In the genomic region with DNA sequence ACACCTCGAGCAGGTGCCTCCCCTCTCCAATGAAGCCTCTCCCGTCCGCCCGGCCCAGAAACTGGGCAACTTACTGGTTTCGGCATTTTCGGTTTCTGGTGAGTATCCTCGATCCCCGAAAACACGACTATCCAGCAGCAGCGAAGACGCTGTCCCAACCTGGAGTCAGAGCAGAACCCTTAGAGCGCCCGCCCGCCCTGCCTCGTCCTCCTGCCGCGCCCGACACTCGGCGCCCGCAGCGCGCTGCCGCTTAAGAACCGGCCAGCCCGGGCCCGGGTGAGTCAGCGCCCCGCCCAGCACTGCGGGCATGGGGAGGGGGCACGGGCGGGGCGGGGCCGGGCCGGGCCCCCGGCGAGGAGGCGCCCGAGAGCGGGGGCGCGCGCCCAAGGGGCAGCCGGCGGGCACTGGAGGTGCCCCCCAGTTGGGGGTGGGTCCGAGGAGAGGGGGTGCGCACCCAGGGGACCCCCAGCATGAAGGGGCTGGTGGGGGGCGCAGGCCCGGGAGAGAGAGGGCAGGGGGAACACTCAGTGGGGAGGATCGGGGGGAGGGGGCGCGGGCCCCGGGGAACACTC, we compare ENCODE assay signal across 1 cellular context.
A peak's percentile ranks its signal among the peaks of the same experiment; 100 is the strongest.
TF ChIP-seq lines count a peak whose summit lies in the region.

No MANE protein-coding gene starts in this region.

TF ChIP-seq in K562, 482 proteins besides CTCF, POLR2A, EP300 and RAD21 (continues in another document):
- 0 out of 2 replicates have a peak, but pooled peaks have one; percentile 24 for TF ChIP-seq KLF13 (tag; IDR thresholded peaks at IDR 0.05; ENCODE audit: borderline replicate concordance, low read depth)
- no peak for TF ChIP-seq ARID2 (IDR thresholded peaks at IDR 0.05)
- TF ChIP-seq ZNF174 (CRISPR knock-in tag; IDR thresholded peaks at IDR 0.05): no peak
- TF ChIP-seq ZNF347 (CRISPR knock-in tag; IDR thresholded peaks at IDR 0.05; ENCODE audit: low read depth): no peak
- TF ChIP-seq, protein P1, sequence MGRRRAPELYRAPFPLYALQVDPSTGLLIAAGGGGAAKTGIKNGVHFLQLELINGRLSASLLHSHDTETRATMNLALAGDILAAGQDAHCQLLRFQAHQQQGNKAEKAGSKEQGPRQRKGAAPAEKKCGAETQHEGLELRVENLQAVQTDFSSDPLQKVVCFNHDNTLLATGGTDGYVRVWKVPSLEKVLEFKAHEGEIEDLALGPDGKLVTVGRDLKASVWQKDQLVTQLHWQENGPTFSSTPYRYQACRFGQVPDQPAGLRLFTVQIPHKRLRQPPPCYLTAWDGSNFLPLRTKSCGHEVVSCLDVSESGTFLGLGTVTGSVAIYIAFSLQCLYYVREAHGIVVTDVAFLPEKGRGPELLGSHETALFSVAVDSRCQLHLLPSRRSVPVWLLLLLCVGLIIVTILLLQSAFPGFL (CRISPR knock-in tag; IDR thresholded peaks at IDR 0.05): no peak
- peak; percentile 96 for TF ChIP-seq KDM5B (IDR thresholded peaks at IDR 0.05; ENCODE audit: insufficient replicate concordance, low read depth, low read length)
- no peak for TF ChIP-seq ZNF140 (CRISPR knock-in tag; IDR thresholded peaks at IDR 0.05)
- no peak for TF ChIP-seq CAMTA2 (CRISPR knock-in tag; conservative IDR thresholded peaks at IDR 0.05)
- no peak for TF ChIP-seq SFPQ (IDR thresholded peaks at IDR 0.05; ENCODE audit: low read depth, low read length)
- no peak for TF ChIP-seq TEAD4 (IDR thresholded peaks at IDR 0.05; ENCODE audit: low read length)
- no peak for TF ChIP-seq TEAD4 (CRISPR knock-in tag; IDR thresholded peaks at IDR 0.05; ENCODE audit: borderline replicate concordance)
- no peak for TF ChIP-seq GTF2B (IDR thresholded peaks at IDR 0.05; ENCODE audit: extremely low read depth, insufficient read length)
- TF ChIP-seq ELK1 (CRISPR knock-in tag; IDR thresholded peaks at IDR 0.05): no peak
- no peak for TF ChIP-seq RFX5 (IDR thresholded peaks at IDR 0.05; ENCODE audit: low read depth, low read length)
- TF ChIP-seq, protein P2, sequence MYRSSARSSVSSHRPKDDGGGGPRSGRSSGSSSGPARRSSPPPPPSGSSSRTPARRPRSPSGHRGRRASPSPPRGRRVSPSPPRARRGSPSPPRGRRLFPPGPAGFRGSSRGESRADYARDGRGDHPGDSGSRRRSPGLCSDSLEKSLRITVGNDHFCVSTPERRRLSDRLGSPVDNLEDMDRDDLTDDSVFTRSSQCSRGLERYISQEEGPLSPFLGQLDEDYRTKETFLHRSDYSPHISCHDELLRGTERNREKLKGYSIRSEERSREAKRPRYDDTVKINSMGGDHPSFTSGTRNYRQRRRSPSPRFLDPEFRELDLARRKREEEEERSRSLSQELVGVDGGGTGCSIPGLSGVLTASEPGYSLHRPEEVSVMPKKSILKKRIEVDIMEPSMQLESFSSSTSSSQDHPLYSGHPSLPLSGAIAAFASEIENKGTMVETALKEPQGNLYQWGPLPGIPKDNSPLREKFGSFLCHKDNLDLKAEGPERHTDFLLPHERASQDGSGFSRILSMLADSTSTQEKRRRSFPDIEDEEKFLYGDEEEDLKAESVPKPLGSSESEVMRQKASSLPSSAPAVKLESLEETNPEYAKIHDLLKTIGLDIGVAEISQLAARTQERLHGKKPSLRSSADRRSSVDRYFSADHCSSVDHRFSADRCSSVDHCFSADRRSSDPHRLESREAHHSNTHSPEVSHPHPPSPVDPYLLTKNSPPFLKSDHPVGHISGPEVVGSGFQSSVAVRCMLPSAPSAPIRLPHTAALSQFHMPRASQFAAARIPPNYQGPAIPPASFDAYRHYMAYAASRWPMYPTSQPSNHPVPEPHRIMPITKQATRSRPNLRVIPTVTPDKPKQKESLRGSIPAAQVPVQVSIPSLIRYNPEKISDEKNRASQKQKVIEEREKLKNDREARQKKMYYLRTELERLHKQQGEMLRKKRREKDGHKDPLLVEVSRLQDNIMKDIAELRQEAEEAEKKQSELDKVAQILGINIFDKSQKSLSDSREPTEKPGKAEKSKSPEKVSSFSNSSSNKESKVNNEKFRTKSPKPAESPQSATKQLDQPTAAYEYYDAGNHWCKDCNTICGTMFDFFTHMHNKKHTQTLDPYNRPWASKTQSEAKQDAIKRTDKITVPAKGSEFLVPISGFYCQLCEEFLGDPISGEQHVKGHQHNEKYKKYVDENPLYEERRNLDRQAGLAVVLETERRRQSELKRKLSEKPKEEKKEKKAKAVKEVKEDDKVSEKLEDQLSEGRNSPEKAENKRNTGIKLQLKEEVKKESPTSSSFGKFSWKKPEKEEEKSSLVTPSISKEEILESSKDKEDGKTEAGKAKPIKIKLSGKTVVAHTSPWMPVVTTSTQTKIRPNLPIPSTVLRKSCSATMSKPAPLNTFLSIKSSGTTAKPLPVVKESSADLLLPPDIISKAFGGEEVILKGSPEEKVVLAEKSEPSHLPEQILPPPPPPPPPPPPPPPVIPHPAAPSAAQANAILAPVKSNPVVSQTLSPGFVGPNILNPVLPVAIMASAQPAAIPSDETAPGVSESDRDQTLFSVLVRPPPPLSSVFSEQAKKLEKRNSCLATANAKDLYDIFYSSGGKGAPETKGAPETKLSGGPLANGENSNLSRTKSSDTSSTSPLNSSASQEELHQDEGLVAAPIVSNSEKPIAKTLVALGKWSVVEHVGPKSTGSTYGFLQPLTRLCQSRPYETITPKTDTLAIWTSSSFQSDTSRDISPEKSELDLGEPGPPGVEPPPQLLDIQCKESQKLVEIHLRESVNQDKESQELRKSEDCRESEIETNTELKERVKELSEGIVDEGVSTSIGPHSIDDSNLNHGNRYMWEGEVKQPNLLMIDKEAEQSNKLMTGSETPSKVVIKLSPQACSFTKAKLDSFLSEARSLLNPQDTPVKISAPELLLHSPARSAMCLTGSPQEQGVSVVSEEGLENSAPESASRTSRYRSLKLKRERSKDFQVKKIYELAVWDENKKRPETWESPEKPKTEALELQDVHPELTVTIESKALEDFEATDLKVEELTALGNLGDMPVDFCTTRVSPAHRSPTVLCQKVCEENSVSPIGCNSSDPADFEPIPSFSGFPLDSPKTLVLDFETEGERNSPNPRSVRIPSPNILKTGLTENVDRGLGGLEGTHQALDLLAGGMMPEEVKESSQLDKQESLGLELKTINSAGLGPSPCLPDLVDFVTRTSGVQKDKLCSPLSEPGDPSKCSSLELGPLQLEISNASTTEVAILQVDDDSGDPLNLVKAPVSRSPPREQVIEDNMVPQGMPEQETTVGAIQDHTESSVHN (IDR thresholded peaks at IDR 0.05; ENCODE audit: borderline replicate concordance in 1 of 2, low read depth in 1 of 2): no peak
- TF ChIP-seq ZNF197 (CRISPR knock-in tag; IDR thresholded peaks at IDR 0.05; ENCODE audit: low read depth): no peak
- no peak for TF ChIP-seq PKNOX1 (IDR thresholded peaks at IDR 0.05)
- no peak for TF ChIP-seq IFI16 (CRISPR knock-in tag; IDR thresholded peaks at IDR 0.05)
- TF ChIP-seq NR1H2 (CRISPR knock-in tag; IDR thresholded peaks at IDR 0.05): no peak
- TF ChIP-seq KDM2B (CRISPR knock-in tag; IDR thresholded peaks at IDR 0.05): no peak
- no peak for TF ChIP-seq CREB1 (IDR thresholded peaks at IDR 0.05)
- no peak for TF ChIP-seq CREB1 (CRISPR knock-in tag; IDR thresholded peaks at IDR 0.05)
- no peak for TF ChIP-seq ZNF282 (CRISPR knock-in tag; IDR thresholded peaks at IDR 0.05)
- TF ChIP-seq SOX6 (IDR thresholded peaks at IDR 0.05): no peak
- TF ChIP-seq NFRKB (IDR thresholded peaks at IDR 0.05; ENCODE audit: low read depth): no peak
- TF ChIP-seq RBM15 (IDR thresholded peaks at IDR 0.05; ENCODE audit: insufficient read depth, low read length): no peak
- no peak for TF ChIP-seq ELF2 (CRISPR knock-in tag; IDR thresholded peaks at IDR 0.05)
- TF ChIP-seq FOXA1 (IDR thresholded peaks at IDR 0.05; ENCODE audit: borderline replicate concordance): no peak
- no peak for TF ChIP-seq GATAD2A (IDR thresholded peaks at IDR 0.05)
- TF ChIP-seq BHLHE40 (IDR thresholded peaks at IDR 0.05; ENCODE audit: low read length): peak; percentile 48
- TF ChIP-seq DLX4 (CRISPR knock-in tag; IDR thresholded peaks at IDR 0.05): no peak
- TF ChIP-seq, protein P3, sequence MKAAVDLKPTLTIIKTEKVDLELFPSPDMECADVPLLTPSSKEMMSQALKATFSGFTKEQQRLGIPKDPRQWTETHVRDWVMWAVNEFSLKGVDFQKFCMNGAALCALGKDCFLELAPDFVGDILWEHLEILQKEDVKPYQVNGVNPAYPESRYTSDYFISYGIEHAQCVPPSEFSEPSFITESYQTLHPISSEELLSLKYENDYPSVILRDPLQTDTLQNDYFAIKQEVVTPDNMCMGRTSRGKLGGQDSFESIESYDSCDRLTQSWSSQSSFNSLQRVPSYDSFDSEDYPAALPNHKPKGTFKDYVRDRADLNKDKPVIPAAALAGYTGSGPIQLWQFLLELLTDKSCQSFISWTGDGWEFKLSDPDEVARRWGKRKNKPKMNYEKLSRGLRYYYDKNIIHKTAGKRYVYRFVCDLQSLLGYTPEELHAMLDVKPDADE (conservative IDR thresholded peaks at IDR 0.05; ENCODE audit: control insufficient read depth, low read depth, low read length): peak; percentile 41; the same call in 1 of the 2 replicates
- TF ChIP-seq, protein P4, sequence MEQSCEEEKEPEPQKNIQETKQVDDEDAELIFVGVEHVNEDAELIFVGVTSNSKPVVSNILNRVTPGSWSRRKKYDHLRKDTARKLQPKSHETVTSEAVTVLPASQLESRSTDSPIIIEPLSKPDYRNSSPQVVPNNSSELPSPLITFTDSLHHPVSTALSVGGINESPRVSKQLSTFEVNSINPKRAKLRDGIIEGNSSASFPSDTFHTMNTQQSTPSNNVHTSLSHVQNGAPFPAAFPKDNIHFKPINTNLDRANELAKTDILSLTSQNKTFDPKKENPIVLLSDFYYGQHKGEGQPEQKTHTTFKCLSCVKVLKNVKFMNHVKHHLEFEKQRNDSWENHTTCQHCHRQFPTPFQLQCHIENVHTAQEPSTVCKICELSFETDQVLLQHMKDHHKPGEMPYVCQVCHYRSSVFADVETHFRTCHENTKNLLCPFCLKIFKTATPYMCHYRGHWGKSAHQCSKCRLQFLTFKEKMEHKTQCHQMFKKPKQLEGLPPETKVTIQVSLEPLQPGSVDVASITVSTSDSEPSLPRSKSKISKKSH (CRISPR knock-in tag; IDR thresholded peaks at IDR 0.05): no peak
- TF ChIP-seq E2F3 (CRISPR knock-in tag; IDR thresholded peaks at IDR 0.05): peak; percentile 56; the same call in 1 of the 2 replicates
- peak; percentile 3; the same call in 1 of the 2 replicates for TF ChIP-seq SP1 (CRISPR knock-in tag; IDR thresholded peaks at IDR 0.05)
- TF ChIP-seq MCM2 (IDR thresholded peaks at IDR 0.05; ENCODE audit: low read depth): no peak
- peak; percentile 58 for TF ChIP-seq TAF1 (IDR thresholded peaks at IDR 0.05; ENCODE audit: control insufficient read depth, extremely low read depth, insufficient read depth, low read length, severe bottlenecking)
- peak; percentile 57; the same call in 1 of the 2 replicates for TF ChIP-seq POLR2AphosphoS5 (IDR thresholded peaks at IDR 0.05; ENCODE audit: control insufficient read depth, insufficient read depth, low read depth, low read length)
- TF ChIP-seq ZNF232 (CRISPR knock-in tag; IDR thresholded peaks at IDR 0.05): no peak
- no peak for TF ChIP-seq MCM3 (IDR thresholded peaks at IDR 0.05)
- TF ChIP-seq, protein P5, sequence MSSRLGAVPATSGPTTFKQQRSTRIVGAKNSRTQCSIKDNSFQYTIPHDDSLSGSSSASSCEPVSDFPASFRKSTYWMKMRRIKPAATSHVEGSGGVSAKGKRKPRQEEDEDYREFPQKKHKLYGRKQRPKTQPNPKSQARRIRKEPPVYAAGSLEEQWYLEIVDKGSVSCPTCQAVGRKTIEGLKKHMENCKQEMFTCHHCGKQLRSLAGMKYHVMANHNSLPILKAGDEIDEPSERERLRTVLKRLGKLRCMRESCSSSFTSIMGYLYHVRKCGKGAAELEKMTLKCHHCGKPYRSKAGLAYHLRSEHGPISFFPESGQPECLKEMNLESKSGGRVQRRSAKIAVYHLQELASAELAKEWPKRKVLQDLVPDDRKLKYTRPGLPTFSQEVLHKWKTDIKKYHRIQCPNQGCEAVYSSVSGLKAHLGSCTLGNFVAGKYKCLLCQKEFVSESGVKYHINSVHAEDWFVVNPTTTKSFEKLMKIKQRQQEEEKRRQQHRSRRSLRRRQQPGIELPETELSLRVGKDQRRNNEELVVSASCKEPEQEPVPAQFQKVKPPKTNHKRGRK (tag; IDR thresholded peaks at IDR 0.05): no peak; the same call in 1 of the 2 replicates
- TF ChIP-seq ZEB2 (IDR thresholded peaks at IDR 0.05): no peak
